Comparison of ENCODE assay signal across 2 cellular contexts in the genomic region with DNA sequence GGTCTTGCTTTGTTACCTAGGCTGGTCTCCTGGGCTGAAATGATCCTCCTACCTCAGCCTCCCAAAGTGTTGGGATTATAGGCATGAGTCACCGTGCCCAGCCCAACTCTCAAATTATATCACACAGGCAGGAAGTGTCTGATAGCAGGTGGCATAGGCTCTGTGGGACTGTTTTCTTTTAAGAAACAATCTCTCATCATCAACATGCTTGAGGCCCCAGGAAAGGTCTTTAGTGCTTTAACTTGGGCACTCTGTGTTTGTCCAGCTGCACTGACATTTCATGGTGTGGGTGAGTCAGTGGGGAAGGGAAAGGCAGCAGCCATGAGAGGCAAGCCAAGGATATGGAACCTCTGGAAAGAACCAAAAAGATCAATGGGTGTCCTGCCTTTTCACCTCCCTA.
TF ChIP-seq lines count a peak whose summit lies in the region.

No MANE protein-coding gene starts in this region.

TF ChIP-seq in IMR-90, 13 proteins besides CTCF, POLR2A, EP300 and RAD21:
- no peak for TF ChIP-seq CEBPB (IDR thresholded peaks at IDR 0.05; ENCODE audit: low read depth, low read length)
- TF ChIP-seq CHD1 (IDR thresholded peaks at IDR 0.05; ENCODE audit: low read depth, low read length): no peak
- TF ChIP-seq, protein P1, sequence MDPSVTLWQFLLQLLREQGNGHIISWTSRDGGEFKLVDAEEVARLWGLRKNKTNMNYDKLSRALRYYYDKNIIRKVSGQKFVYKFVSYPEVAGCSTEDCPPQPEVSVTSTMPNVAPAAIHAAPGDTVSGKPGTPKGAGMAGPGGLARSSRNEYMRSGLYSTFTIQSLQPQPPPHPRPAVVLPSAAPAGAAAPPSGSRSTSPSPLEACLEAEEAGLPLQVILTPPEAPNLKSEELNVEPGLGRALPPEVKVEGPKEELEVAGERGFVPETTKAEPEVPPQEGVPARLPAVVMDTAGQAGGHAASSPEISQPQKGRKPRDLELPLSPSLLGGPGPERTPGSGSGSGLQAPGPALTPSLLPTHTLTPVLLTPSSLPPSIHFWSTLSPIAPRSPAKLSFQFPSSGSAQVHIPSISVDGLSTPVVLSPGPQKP (IDR thresholded peaks at IDR 0.05; ENCODE audit: borderline replicate concordance, low read depth, low read length): no peak
- no peak for TF ChIP-seq MAZ (IDR thresholded peaks at IDR 0.05; ENCODE audit: borderline replicate concordance, low read depth, low read length)
- no peak for TF ChIP-seq BHLHE40 (IDR thresholded peaks at IDR 0.05; ENCODE audit: low read depth, low read length)
- no peak for TF ChIP-seq SMC3 (IDR thresholded peaks at IDR 0.05; ENCODE audit: low read depth, low read length)
TF ChIP-seq in IMR-90: peak in this region for 0.

TF ChIP-seq in WTC11, 78 proteins besides CTCF, POLR2A, EP300 and RAD21:
- TF ChIP-seq NR2C2 (CRISPR knock-in tag; IDR thresholded peaks at IDR 0.05) (no peak), USF1 (CRISPR knock-in tag; IDR thresholded peaks at IDR 0.05) (no peak), PREB (CRISPR knock-in tag; IDR thresholded peaks at IDR 0.05; ENCODE audit: borderline replicate concordance) (no peak), CREB1 (CRISPR knock-in tag; IDR thresholded peaks at IDR 0.05) (no peak)
- TF ChIP-seq, protein P2, sequence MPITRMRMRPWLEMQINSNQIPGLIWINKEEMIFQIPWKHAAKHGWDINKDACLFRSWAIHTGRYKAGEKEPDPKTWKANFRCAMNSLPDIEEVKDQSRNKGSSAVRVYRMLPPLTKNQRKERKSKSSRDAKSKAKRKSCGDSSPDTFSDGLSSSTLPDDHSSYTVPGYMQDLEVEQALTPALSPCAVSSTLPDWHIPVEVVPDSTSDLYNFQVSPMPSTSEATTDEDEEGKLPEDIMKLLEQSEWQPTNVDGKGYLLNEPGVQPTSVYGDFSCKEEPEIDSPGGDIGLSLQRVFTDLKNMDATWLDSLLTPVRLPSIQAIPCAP (CRISPR knock-in tag; IDR thresholded peaks at IDR 0.05): no peak
- TF ChIP-seq, protein P3, sequence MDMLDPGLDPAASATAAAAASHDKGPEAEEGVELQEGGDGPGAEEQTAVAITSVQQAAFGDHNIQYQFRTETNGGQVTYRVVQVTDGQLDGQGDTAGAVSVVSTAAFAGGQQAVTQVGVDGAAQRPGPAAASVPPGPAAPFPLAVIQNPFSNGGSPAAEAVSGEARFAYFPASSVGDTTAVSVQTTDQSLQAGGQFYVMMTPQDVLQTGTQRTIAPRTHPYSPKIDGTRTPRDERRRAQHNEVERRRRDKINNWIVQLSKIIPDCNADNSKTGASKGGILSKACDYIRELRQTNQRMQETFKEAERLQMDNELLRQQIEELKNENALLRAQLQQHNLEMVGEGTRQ (CRISPR knock-in tag; IDR thresholded peaks at IDR 0.05): no peak
